8 cellular contexts compared by ENCODE assay signal in the genomic region with DNA sequence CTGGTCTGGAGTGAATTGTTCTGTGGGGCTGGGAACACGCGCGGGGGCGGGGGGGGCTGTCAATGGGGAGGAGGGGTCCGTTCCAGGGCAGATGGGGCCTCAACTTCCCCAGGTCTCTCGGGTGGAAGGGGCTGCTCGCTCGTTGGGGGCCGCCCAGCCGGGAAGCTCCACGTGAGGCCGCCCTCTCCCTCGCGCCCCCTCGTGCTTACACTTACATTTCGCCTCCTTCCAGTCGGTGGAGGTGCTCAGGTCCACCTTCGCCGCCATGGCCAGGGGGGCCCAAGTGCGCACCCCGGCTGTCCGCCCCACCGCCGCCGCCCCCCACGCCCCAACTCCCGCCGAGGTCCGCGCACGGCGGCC. TPM values are rescaled to one million over a fixed set of nuclear protein-coding genes. Genes with fewer than 3 reads are reported as not detected.
DNase-seq lines count a peak whose midpoint lies in the region; ATAC-seq and TF ChIP-seq lines count a peak whose summit lies in the region.

No MANE protein-coding gene starts in this region.

- no peaks in the 10 kb centered on the region for H3K79me2 ChIP-seq in OCI-LY1 (ENCODE audit: insufficient read depth, low read length)

- H3K4me3 Mint-ChIP-seq in T-helper 2 cell treated with Interferon-gamma antibody and Interleukin-4, amounts not matched to agents 5 μg/mL and 100 μg/mL, for 36 hours, result peak overlapping the region; percentile 82

- H3K9me3 ChIP-seq in OCI-LY1 (ENCODE audit: low read length) (no peaks in the 10 kb centered on the region), colonic mucosa (no peaks in the 10 kb centered on the region), mucosa of descending colon (no peaks in the 10 kb centered on the region), vagina (no peaks in the 10 kb centered on the region)

- ATAC-seq in mucosa of descending colon (peak; percentile 9), HG03280 (IDR thresholded peaks at IDR 0.05; ENCODE audit: unreplicated experiment) (no peak)

- TF ChIP-seq CTCF in OCI-LY1 (IDR thresholded peaks at IDR 0.05; ENCODE audit: low read length) (no peak), colonic mucosa (IDR thresholded peaks at IDR 0.05) (no peak), mucosa of descending colon (IDR thresholded peaks at IDR 0.05) (no peak), vagina (IDR thresholded peaks at IDR 0.05) (no peak)

- intact Hi-C loops in colonic mucosa (cut with DNase I), result no loop called here
- intact Hi-C loops in mucosa of descending colon (cut with DNase I, micrococcal nuclease), result no loop called here
- intact Hi-C loops in vagina (cut with DNase I), result loop anchor here (10.0 kb wide), 1 partner anchor 1401 kb away; a partner anchor contains a TSS

- peaks cover 4% of the 10 kb centered on the region for H3K4me1 Mint-ChIP-seq in T-helper 2 cell treated with Interferon-gamma antibody and Interleukin-4, amounts not matched to agents 5 μg/mL and 100 μg/mL, for 36 hours (ENCODE audit: low read depth)

- H3K27me3 ChIP-seq in OCI-LY1 (ENCODE audit: insufficient read depth, low read length) (peaks cover 16% of the 10 kb centered on the region; the same call in 1 of the 2 replicates), colonic mucosa (no peaks in the 10 kb centered on the region), vagina (no peaks in the 10 kb centered on the region)

- TF ChIP-seq POLR2A in vagina (IDR thresholded peaks at IDR 0.05), result no peak

- H3K27ac Mint-ChIP-seq in T-helper 2 cell treated with Interferon-gamma antibody and Interleukin-4, amounts not matched to agents 5 μg/mL and 100 μg/mL, for 36 hours, result no peak overlapping the region

- H3K9me3 Mint-ChIP-seq in T-helper 2 cell treated with Interferon-gamma antibody and Interleukin-4, amounts not matched to agents 5 μg/mL and 100 μg/mL, for 36 hours, result no peaks in the 10 kb centered on the region

- H3K9ac ChIP-seq in OCI-LY1 (ENCODE audit: low read length) (peak overlapping the region; percentile 62), colonic mucosa (ENCODE audit: low read depth in 2 of 2, low read length in 2 of 2) (peak overlapping the region; percentile 67 to 81)

- H3K27ac ChIP-seq in OCI-LY1 (ENCODE audit: low read depth, low read length, poor library complexity, severe bottlenecking) (no peak overlapping the region), colonic mucosa (peak overlapping the region; percentile 86), vagina (peak overlapping the region; percentile 82)

- H4K20me1 ChIP-seq in OCI-LY1 (ENCODE audit: insufficient read depth, low read length), result no peaks in the 10 kb centered on the region

- H3K9me2 ChIP-seq in OCI-LY1 (ENCODE audit: low read depth, low read length), result no peaks in the 10 kb centered on the region

- H2AFZ ChIP-seq in OCI-LY1 (ENCODE audit: low read length), result no peak overlapping the region

- peak overlapping the region; percentile 67 for H3K4me3 ChIP-seq in OCI-LY1 (ENCODE audit: low read depth, low read length, poor library complexity, severe bottlenecking)
- H3K4me3 ChIP-seq in colonic mucosa, result peak overlapping the region; percentile 76
- H3K4me3 ChIP-seq in mucosa of descending colon, result peak overlapping the region; percentile 56
- peak overlapping the region; percentile 59 to 65 for H3K4me3 ChIP-seq in vagina

- H3K4me2 ChIP-seq in OCI-LY1 (ENCODE audit: low read length), result peak overlapping the region; percentile 81

- no peaks in the 10 kb centered on the region for H3K36me3 Mint-ChIP-seq in T-helper 2 cell treated with Interferon-gamma antibody and Interleukin-4, amounts not matched to agents 5 μg/mL and 100 μg/mL, for 36 hours (ENCODE audit: low read depth)

- DNase-seq in T-helper 2 cell treated with Interferon-gamma antibody and Interleukin-4, amounts not matched to agents 5 μg/mL and 100 μg/mL, for 36 hours (ENCODE audit: low spot score), result no peak
- DNase-seq in T-helper 2 cell, result no peak
- peak; percentile 45 for DNase-seq in colonic mucosa
- peak in 1 of 3 donors; percentile 44 for DNase-seq in mucosa of descending colon
- DNase-seq in vagina (ENCODE audit: extremely low spot score in 2 of 2), result no peak
- DNase-seq in NCI-H146 (lab: John Stamatoyannopoulos, UW), result no peak

- peaks cover 19% of the 10 kb centered on the region for H3K4me1 ChIP-seq in OCI-LY1 (ENCODE audit: insufficient read depth, low read length, severe bottlenecking)
- peaks cover 6% of the 10 kb centered on the region for H3K4me1 ChIP-seq in colonic mucosa
- peaks cover 12% of the 10 kb centered on the region for H3K4me1 ChIP-seq in mucosa of descending colon (ENCODE audit: low read depth)
- peaks cover 30% of the 10 kb centered on the region for H3K4me1 ChIP-seq in vagina

- H3K27me3 Mint-ChIP-seq in T-helper 2 cell treated with Interferon-gamma antibody and Interleukin-4, amounts not matched to agents 5 μg/mL and 100 μg/mL, for 36 hours (ENCODE audit: low read depth), result no peaks in the 10 kb centered on the region

- no peaks in the 10 kb centered on the region for H3F3A ChIP-seq in OCI-LY1 (ENCODE audit: insufficient read depth, low read length)

- H3K36me3 ChIP-seq in OCI-LY1 (ENCODE audit: insufficient read depth, low read length) (no peaks in the 10 kb centered on the region), colonic mucosa (no peaks in the 10 kb centered on the region), mucosa of descending colon (ENCODE audit: low read depth) (no peaks in the 10 kb centered on the region), vagina (no peaks in the 10 kb centered on the region)

RNA-seq across cellular contexts. Expression of a gene that starts 0.5 kb away (rescaled TPM):
- total RNA-seq in colonic mucosa, result 10 to 100 TPM; 18.6 to 22.9 TPM
- 10 to 100 TPM; 26.7 to 38.7 (median 38.1) TPM for total RNA-seq in mucosa of descending colon
- total RNA-seq in vagina, result 61.4 TPM

RNA-seq across cellular contexts. Expression of a gene that starts 20.5 kb away (rescaled TPM):
- total RNA-seq in colonic mucosa (100 to 1,000 TPM in 1 of 2 donors, 10 to 100 TPM in 1; 95.5 to 232 TPM), mucosa of descending colon (100 to 1,000 TPM in 1 of 3 donors, 10 to 100 TPM in 2; 49.4 to 118 (median 80.3) TPM), vagina (91.3 TPM)

RNA-seq across cellular contexts. Expression of a gene that starts 41.1 kb away (rescaled TPM):
- total RNA-seq in colonic mucosa, result 10 to 100 TPM; 10.9 to 16.6 TPM
- 10 to 100 TPM; 19.7 to 32.7 (median 26.4) TPM for total RNA-seq in mucosa of descending colon
- total RNA-seq in vagina, result 24.3 TPM
